32 cellular contexts compared by ENCODE assay signal in genomic region chr17:3590231-3590630, GRCh38. TPM values are rescaled to one million over a fixed set of nuclear protein-coding genes. Genes with fewer than 3 reads are reported as not detected.
"Had no signal": no experiment of that assay in that cellular context is flagged by ENCODE, and none has a peak within 500 bp of the region (broad histone marks: within the 10 kb centered on the region; RNA-seq: fewer than 3 reads in every experiment).

No MANE protein-coding gene starts in this region.

- ATAC-seq: effector memory CD8-positive, alpha-beta T cell; gastroesophageal sphincter; heart left ventricle; left colon; naive thymus-derived CD8-positive, alpha-beta T cell; sciatic nerve; stimulated activated effector memory CD8-positive, alpha-beta T cell treated with anti-CD3 and anti-CD28 coated beads, Interleukin-12 subunit alpha, Interleukin-12 subunit beta, amount 100 ng/mL, for 72 hours; stimulated activated naive CD8-positive, alpha-beta T cell treated with anti-CD3 and anti-CD28 coated beads, Interleukin-15, amount 100 ng/mL, for 72 hours had no signal

- H3K27me3 Mint-ChIP-seq: activated CD4-positive, alpha-beta memory T cell treated with anti-CD3 and anti-CD28 coated beads for 36 hours; activated naive CD4-positive, alpha-beta T cell treated with anti-CD3 and anti-CD28 coated beads, Interleukin-2, amount 10 ng/mL, durations not matched to agents 7 days and 5 days; activated T-cell treated with anti-CD3 and anti-CD28 coated beads, Interleukin-2, amount 50 U/mL, for 24 hours; effector memory CD8-positive, alpha-beta T cell; naive thymus-derived CD8-positive, alpha-beta T cell; progenitor cell of endocrine pancreas; stimulated activated naive CD8-positive, alpha-beta T cell treated with anti-CD3 and anti-CD28 coated beads, Interleukin-15, amount 100 ng/mL, for 72 hours; type B pancreatic cell had no signal

- H3K27me3 ChIP-seq: breast epithelium, gastroesophageal sphincter, heart left ventricle, neural progenitor cell, uterus had no signal

- H3K4me3 Mint-ChIP-seq: activated CD4-positive, alpha-beta memory T cell treated with anti-CD3 and anti-CD28 coated beads for 36 hours; activated naive CD4-positive, alpha-beta T cell treated with anti-CD3 and anti-CD28 coated beads, Interleukin-2, amount 10 ng/mL, durations not matched to agents 7 days and 5 days; activated T-cell treated with anti-CD3 and anti-CD28 coated beads, Interleukin-2, amount 50 U/mL, for 24 hours; effector memory CD8-positive, alpha-beta T cell; immature natural killer cell; mesothelial cell of epicardium; naive thymus-derived CD8-positive, alpha-beta T cell; stimulated activated effector memory CD8-positive, alpha-beta T cell treated with anti-CD3 and anti-CD28 coated beads, Interleukin-12 subunit alpha, Interleukin-12 subunit beta, amount 100 ng/mL, for 72 hours; stimulated activated naive CD8-positive, alpha-beta T cell treated with anti-CD3 and anti-CD28 coated beads, Interleukin-15, amount 100 ng/mL, for 72 hours; T-helper 2 cell treated with Interferon-gamma antibody and Interleukin-4, amounts not matched to agents 5 μg/mL and 100 μg/mL, for 36 hours; type B pancreatic cell had no signal

- H3K4me1 ChIP-seq: breast epithelium, neural progenitor cell, uterus had no signal

- H3K36me3 Mint-ChIP-seq: type B pancreatic cell had no signal

- H3K27ac ChIP-seq: breast epithelium, gastroesophageal sphincter, heart left ventricle, neural progenitor cell, skin epidermis, uterus had no signal

- H3K4me1 Mint-ChIP-seq: activated naive CD4-positive, alpha-beta T cell treated with anti-CD3 and anti-CD28 coated beads, Interleukin-2, amount 10 ng/mL, durations not matched to agents 7 days and 5 days; immature natural killer cell; neural progenitor cell; stimulated activated effector memory CD8-positive, alpha-beta T cell treated with anti-CD3 and anti-CD28 coated beads, Interleukin-12 subunit alpha, Interleukin-12 subunit beta, amount 100 ng/mL, for 72 hours; stimulated activated naive CD8-positive, alpha-beta T cell treated with anti-CD3 and anti-CD28 coated beads, Interleukin-15, amount 100 ng/mL, for 72 hours had no signal

- H3K27ac Mint-ChIP-seq: activated CD4-positive, alpha-beta memory T cell treated with anti-CD3 and anti-CD28 coated beads for 36 hours; activated naive CD4-positive, alpha-beta T cell treated with anti-CD3 and anti-CD28 coated beads, Interleukin-2, amount 10 ng/mL, durations not matched to agents 7 days and 5 days; activated T-cell treated with anti-CD3 and anti-CD28 coated beads, Interleukin-2, amount 50 U/mL, for 24 hours; effector memory CD8-positive, alpha-beta T cell; mesothelial cell of epicardium; naive thymus-derived CD8-positive, alpha-beta T cell; stimulated activated effector memory CD8-positive, alpha-beta T cell treated with anti-CD3 and anti-CD28 coated beads, Interleukin-12 subunit alpha, Interleukin-12 subunit beta, amount 100 ng/mL, for 72 hours; T-helper 2 cell treated with Interferon-gamma antibody and Interleukin-4, amounts not matched to agents 5 μg/mL and 100 μg/mL, for 36 hours; type B pancreatic cell had no signal

- H3K36me3 ChIP-seq: breast epithelium, neural progenitor cell, uterus had no signal

- H3K4me2 ChIP-seq: neural progenitor cell had no signal

- H3K9me3 Mint-ChIP-seq: activated CD4-positive, alpha-beta memory T cell treated with anti-CD3 and anti-CD28 coated beads for 36 hours; activated naive CD4-positive, alpha-beta T cell treated with anti-CD3 and anti-CD28 coated beads, Interleukin-2, amount 10 ng/mL, durations not matched to agents 7 days and 5 days; activated T-cell treated with anti-CD3 and anti-CD28 coated beads, Interleukin-2, amount 50 U/mL, for 24 hours; effector memory CD8-positive, alpha-beta T cell; immature natural killer cell; mesothelial cell of epicardium; naive thymus-derived CD8-positive, alpha-beta T cell; neural progenitor cell; stimulated activated effector memory CD8-positive, alpha-beta T cell treated with anti-CD3 and anti-CD28 coated beads, Interleukin-12 subunit alpha, Interleukin-12 subunit beta, amount 100 ng/mL, for 72 hours; stimulated activated naive CD8-positive, alpha-beta T cell treated with anti-CD3 and anti-CD28 coated beads, Interleukin-15, amount 100 ng/mL, for 72 hours; T-helper 2 cell treated with Interferon-gamma antibody and Interleukin-4, amounts not matched to agents 5 μg/mL and 100 μg/mL, for 36 hours; type B pancreatic cell had no signal

- H3K9me3 ChIP-seq: breast epithelium, gastroesophageal sphincter, heart left ventricle, uterus had no signal

- H2AFZ ChIP-seq: neural progenitor cell had no signal

- H3K4me3 ChIP-seq: breast epithelium, gastroesophageal sphincter, heart left ventricle, neural progenitor cell, skin epidermis, uterus had no signal

- DNase-seq: activated CD4-positive, alpha-beta memory T cell treated with anti-CD3 and anti-CD28 coated beads for 36 hours; activated CD4-positive, alpha-beta T cell treated with anti-CD3 and anti-CD28 coated beads for 4 hours; activated CD8-positive, alpha-beta memory T cell treated with anti-CD3 and anti-CD28 coated beads, Interleukin-2, amount 50 U/mL, for 48 hours; activated gamma-delta T cell; activated naive CD4-positive, alpha-beta T cell treated with anti-CD3 and anti-CD28 coated beads, Interleukin-2, amount 10 ng/mL, durations not matched to agents 7 days and 5 days; activated T-cell treated with anti-CD3 and anti-CD28 coated beads, Interleukin-2, amount 50 U/mL, for 24 hours; amniotic stem cell; cerebellar nuclear complex; cortex of kidney; effector memory CD8-positive, alpha-beta T cell; heart left ventricle; hypothalamus; immature natural killer cell; kidney; left colon; mammary epithelial cell; stimulated activated CD4-positive, alpha-beta T cell treated with anti-CD3 and anti-CD28 coated beads, Interleukin-4, amount 100 ng/mL, for 24 hours; stimulated activated naive CD8-positive, alpha-beta T cell treated with anti-CD3 and anti-CD28 coated beads, Interleukin-15, amount 100 ng/mL, for 72 hours; substantia nigra; uterus had no signal

RNA-seq across cellular contexts. Expression of gene TRPV3, which starts 32.6 kb away (rescaled TPM):
- total RNA-seq: endothelial cell of umbilical vein had no signal
